Comparison of ENCODE assay signal across 8 cellular contexts in the genomic region with DNA sequence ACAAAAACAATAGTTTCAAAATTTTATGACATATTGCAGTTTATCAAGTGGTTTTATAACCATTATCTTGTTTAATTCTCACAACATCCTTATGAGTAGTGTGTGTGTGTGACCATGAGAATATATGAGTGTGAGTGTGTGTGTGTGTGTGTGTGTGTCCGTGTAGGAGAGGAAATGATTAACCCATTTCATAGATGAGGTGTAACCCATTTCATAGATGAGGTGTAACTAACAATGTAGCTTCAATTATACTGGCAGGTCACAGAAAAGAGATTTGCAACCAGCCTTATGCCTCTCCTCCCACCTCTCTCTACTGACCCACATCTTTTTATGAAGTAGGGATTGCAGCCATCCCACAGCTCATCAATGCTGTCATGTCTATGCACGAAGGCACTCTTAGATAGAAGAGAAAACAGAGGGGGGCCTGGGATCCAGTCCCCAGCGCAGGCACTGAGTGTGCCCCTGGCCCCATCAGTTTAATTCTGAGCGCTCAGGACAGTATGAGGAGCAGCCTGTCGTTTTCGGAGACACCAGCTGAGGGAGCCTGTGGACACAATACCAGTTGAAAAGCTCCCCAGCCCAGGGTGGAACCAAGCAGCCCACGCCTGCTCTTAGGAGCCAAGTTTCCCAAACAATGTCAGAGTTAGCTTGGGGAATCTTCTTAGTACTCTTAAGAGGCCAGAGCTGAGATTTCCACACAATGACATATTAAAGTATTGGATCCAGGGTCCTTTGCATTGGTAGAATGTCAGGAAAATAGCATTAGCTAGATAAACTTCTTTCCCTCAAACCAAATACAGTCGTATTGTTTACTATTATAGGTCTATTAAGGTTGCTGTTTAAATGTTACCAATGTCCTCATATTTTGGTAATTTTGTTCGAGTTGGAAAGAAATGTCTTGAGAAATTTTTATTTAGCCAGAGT.
DNase-seq lines count a peak whose midpoint lies in the region; ATAC-seq and TF ChIP-seq lines count a peak whose summit lies in the region.

No MANE protein-coding gene starts in this region.

- H3K9me3 ChIP-seq in neural progenitor cell (ENCODE audit: low read depth): no peaks in the 10 kb centered on the region

- H3K36me3 Mint-ChIP-seq in WTC11: peaks cover 11% of the 10 kb centered on the region
- no peaks in the 10 kb centered on the region for H3K36me3 Mint-ChIP-seq in neural progenitor cell

- H3F3A ChIP-seq in neural progenitor cell (ENCODE audit: low read depth): no peaks in the 10 kb centered on the region

- peak; percentile 74 for DNase-seq in A172 (ENCODE audit: low spot score)
- DNase-seq in MV-4-11 (lab: John Stamatoyannopoulos, UW): peak; percentile 19
- peak; percentile 85 for DNase-seq in WTC11 (ENCODE audit: low spot score)
- DNase-seq in fibroblast of pulmonary artery (ENCODE audit: low read depth): peak; percentile 91
- peak; percentile 91 for DNase-seq in neural progenitor cell (ENCODE audit: low spot score)
- no peak for DNase-seq in activated effector memory CD4-positive, alpha-beta T cell treated with Interleukin-2 at 50 U/mL for 16 hours

- CTCF ChIA-PET in WTC11 (lab: Charles Lee): interaction anchor here (0.5 to 2.8 kb wide), 36 partner anchors 9 to 981 kb away, joined by 3 to 53 read pairs (median 4); no protein-coding TSS in a partner anchor

- no peak overlapping the region for H3K9ac ChIP-seq in neural progenitor cell

- H3K4me1 ChIP-seq in neural progenitor cell: peaks cover 10% of the 10 kb centered on the region

- H3K4me3 ChIP-seq in fibroblast of pulmonary artery (replicated peaks; ENCODE audit: low read depth, low read length) (no peak overlapping the region), neural progenitor cell (no peak overlapping the region)

- H3K27ac ChIP-seq in neural progenitor cell: no peak overlapping the region

- H3K27me3 ChIP-seq in neural progenitor cell: no peaks in the 10 kb centered on the region

- peaks cover 22% of the 10 kb centered on the region for H3K9me3 Mint-ChIP-seq in WTC11
- peaks cover 16% of the 10 kb centered on the region for H3K9me3 Mint-ChIP-seq in neural progenitor cell

- H3K4me3 Mint-ChIP-seq in WTC11 (no peak overlapping the region), neural progenitor cell (no peak overlapping the region)

- no peaks in the 10 kb centered on the region for H4K20me1 ChIP-seq in neural progenitor cell (ENCODE audit: low read depth)

- no peaks in the 10 kb centered on the region for H3K79me2 ChIP-seq in neural progenitor cell (ENCODE audit: low read depth)

- H3K27me3 Mint-ChIP-seq in WTC11 (ENCODE audit: low read depth): no peaks in the 10 kb centered on the region
- peaks cover 6% of the 10 kb centered on the region for H3K27me3 Mint-ChIP-seq in neural progenitor cell (ENCODE audit: insufficient read depth, low read depth)

- no peak overlapping the region for H2AFZ ChIP-seq in neural progenitor cell (replicated peaks)

- POLR2A ChIA-PET in WTC11 (lab: Charles Lee): interaction anchor here (0.5 kb wide), 1 partner anchor 1190 kb away, joined by 4 read pairs; no protein-coding TSS in a partner anchor

- H3K4me1 Mint-ChIP-seq in WTC11 (peaks cover 4% of the 10 kb centered on the region), neural progenitor cell (peaks cover 24% of the 10 kb centered on the region)

- no peak overlapping the region for H3K27ac Mint-ChIP-seq in WTC11
- no peak overlapping the region for H3K27ac Mint-ChIP-seq in neural progenitor cell

- TF ChIP-seq CTCF in GM12874 (IDR thresholded peaks at IDR 0.05; ENCODE audit: insufficient read depth, low read depth, low read length) (peak; percentile 70), WTC11 (IDR thresholded peaks at IDR 0.05) (peak; percentile 50; the same call in 1 of the 2 replicates), fibroblast of pulmonary artery (IDR thresholded peaks at IDR 0.05; ENCODE audit: low read length, missing control alignments) (peak; percentile 85), neural progenitor cell (IDR thresholded peaks at IDR 0.05) (peak; percentile 83)

- H3K36me3 ChIP-seq in neural progenitor cell: no peaks in the 10 kb centered on the region

- ATAC-seq in HG02610 (IDR thresholded peaks at IDR 0.05; ENCODE audit: unreplicated experiment): peak; percentile 75
- peak; percentile 100 for ATAC-seq in WTC11

- H3K4me2 ChIP-seq in neural progenitor cell: no peak overlapping the region

TF ChIP-seq in WTC11, 78 proteins besides CTCF, POLR2A, EP300 and RAD21:
- no peak for TF ChIP-seq ZNF138 (CRISPR knock-in tag; conservative IDR thresholded peaks at IDR 0.05)
- no peak for TF ChIP-seq CREB1 (CRISPR knock-in tag; IDR thresholded peaks at IDR 0.05)
- TF ChIP-seq, protein P1, sequence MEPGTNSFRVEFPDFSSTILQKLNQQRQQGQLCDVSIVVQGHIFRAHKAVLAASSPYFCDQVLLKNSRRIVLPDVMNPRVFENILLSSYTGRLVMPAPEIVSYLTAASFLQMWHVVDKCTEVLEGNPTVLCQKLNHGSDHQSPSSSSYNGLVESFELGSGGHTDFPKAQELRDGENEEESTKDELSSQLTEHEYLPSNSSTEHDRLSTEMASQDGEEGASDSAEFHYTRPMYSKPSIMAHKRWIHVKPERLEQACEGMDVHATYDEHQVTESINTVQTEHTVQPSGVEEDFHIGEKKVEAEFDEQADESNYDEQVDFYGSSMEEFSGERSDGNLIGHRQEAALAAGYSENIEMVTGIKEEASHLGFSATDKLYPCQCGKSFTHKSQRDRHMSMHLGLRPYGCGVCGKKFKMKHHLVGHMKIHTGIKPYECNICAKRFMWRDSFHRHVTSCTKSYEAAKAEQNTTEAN (CRISPR knock-in tag; IDR thresholded peaks at IDR 0.05): no peak
- TF ChIP-seq, protein P2, sequence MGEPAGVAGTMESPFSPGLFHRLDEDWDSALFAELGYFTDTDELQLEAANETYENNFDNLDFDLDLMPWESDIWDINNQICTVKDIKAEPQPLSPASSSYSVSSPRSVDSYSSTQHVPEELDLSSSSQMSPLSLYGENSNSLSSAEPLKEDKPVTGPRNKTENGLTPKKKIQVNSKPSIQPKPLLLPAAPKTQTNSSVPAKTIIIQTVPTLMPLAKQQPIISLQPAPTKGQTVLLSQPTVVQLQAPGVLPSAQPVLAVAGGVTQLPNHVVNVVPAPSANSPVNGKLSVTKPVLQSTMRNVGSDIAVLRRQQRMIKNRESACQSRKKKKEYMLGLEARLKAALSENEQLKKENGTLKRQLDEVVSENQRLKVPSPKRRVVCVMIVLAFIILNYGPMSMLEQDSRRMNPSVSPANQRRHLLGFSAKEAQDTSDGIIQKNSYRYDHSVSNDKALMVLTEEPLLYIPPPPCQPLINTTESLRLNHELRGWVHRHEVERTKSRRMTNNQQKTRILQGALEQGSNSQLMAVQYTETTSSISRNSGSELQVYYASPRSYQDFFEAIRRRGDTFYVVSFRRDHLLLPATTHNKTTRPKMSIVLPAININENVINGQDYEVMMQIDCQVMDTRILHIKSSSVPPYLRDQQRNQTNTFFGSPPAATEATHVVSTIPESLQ (CRISPR knock-in tag; IDR thresholded peaks at IDR 0.05): no peak
- TF ChIP-seq EMX1 (CRISPR knock-in tag; IDR thresholded peaks at IDR 0.05): no peak
- TF ChIP-seq SMAD3 (CRISPR knock-in tag; IDR thresholded peaks at IDR 0.05; ENCODE audit: borderline replicate concordance): no peak
- TF ChIP-seq, protein P3, sequence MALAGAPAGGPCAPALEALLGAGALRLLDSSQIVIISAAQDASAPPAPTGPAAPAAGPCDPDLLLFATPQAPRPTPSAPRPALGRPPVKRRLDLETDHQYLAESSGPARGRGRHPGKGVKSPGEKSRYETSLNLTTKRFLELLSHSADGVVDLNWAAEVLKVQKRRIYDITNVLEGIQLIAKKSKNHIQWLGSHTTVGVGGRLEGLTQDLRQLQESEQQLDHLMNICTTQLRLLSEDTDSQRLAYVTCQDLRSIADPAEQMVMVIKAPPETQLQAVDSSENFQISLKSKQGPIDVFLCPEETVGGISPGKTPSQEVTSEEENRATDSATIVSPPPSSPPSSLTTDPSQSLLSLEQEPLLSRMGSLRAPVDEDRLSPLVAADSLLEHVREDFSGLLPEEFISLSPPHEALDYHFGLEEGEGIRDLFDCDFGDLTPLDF (CRISPR knock-in tag; IDR thresholded peaks at IDR 0.05): no peak
- no peak for TF ChIP-seq ATF1 (CRISPR knock-in tag; IDR thresholded peaks at IDR 0.05)
